ENCODE assay signal across 6 cellular contexts in genomic region chr19:48874309-48875135, GRCh38. TPM values are rescaled to one million over a fixed set of nuclear protein-coding genes. Genes with fewer than 3 reads are reported as not detected.
DNase-seq lines count a peak whose midpoint lies in the region; ATAC-seq and TF ChIP-seq lines count a peak whose summit lies in the region.

No MANE protein-coding gene starts in this region.

- TF ChIP-seq CTCF in CD8-positive, alpha-beta T cell (IDR thresholded peaks at IDR 0.05): no peak
- TF ChIP-seq CTCF in MM.1S (IDR thresholded peaks at IDR 0.05; ENCODE audit: low read length): no peak
- no peak for TF ChIP-seq CTCF in coronary artery (IDR thresholded peaks at IDR 0.05)

- no peaks in the 10 kb centered on the region for H3K9me3 Mint-ChIP-seq in CD8-positive, alpha-beta T cell

- DNase-seq in CD8-positive, alpha-beta T cell: peak in 2 of 7 experiments; percentile 13 to 53
- DNase-seq in MM.1S (peak; percentile 36), coronary artery (ENCODE audit: low spot score) (no peak), trophoblast cell (peak; percentile 60 to 62), cerebellum (ENCODE audit: low spot score) (no peak), NCI-H774 (lab: John Stamatoyannopoulos, UW) (no peak)

- no peaks in the 10 kb centered on the region for H3K27me3 ChIP-seq in CD8-positive, alpha-beta T cell (ENCODE audit: insufficient read depth, low read length)
- H3K27me3 ChIP-seq in MM.1S (replicated peaks; ENCODE audit: insufficient read depth, low read length): no peaks in the 10 kb centered on the region
- H3K27me3 ChIP-seq in trophoblast cell (ENCODE audit: insufficient read depth, low read length): no peaks in the 10 kb centered on the region

- H2AK5ac ChIP-seq in trophoblast cell (ENCODE audit: low read length): no peak overlapping the region

- H3K4me1 ChIP-seq in CD8-positive, alpha-beta T cell (ENCODE audit: insufficient read depth, low read length): peaks cover 32% of the 10 kb centered on the region
- peaks cover 18% of the 10 kb centered on the region; the same call in 1 of the 2 replicates for H3K4me1 ChIP-seq in MM.1S (ENCODE audit: low read length)
- H3K4me1 ChIP-seq in trophoblast cell (ENCODE audit: control insufficient read depth in 1 of 2, insufficient read depth in 2 of 2, low read length in 2 of 2): peaks cover 23 to 26% of the 10 kb centered on the region in 2 experiments

- H3K9ac ChIP-seq in MM.1S (ENCODE audit: low read length) (peak overlapping the region; percentile 99), trophoblast cell (ENCODE audit: low read length) (peak overlapping the region; percentile 6)

- H3K4me1 Mint-ChIP-seq in CD8-positive, alpha-beta T cell (ENCODE audit: low read depth): peaks cover 36% of the 10 kb centered on the region

- no peak overlapping the region for H3K23ac ChIP-seq in trophoblast cell (ENCODE audit: low read length)

- intact Hi-C loops in CD8-positive, alpha-beta T cell (cut with DNase I, micrococcal nuclease): loop anchor here (5.0 to 10.0 kb wide), 3 partner anchors 552 to 1638 kb away; partner anchors contain the start of genes ASPDH (in 1 of the 2), FUZ (in 1 of the 2), JOSD2 (in 1 of the 2) and MED25 (in 1 of the 2)

- no peak overlapping the region for H3K14ac ChIP-seq in trophoblast cell (ENCODE audit: low read length)

- H3K4me3 ChIP-seq in CD8-positive, alpha-beta T cell (ENCODE audit: low read depth, low read length): no peak overlapping the region
- peak overlapping the region; percentile 94 for H3K4me3 ChIP-seq in MM.1S (ENCODE audit: low read length)
- peak overlapping the region; percentile 92 for H3K4me3 ChIP-seq in coronary artery
- no peak overlapping the region for H3K4me3 ChIP-seq in trophoblast cell (ENCODE audit: low read depth, low read length)

- H3K4me3 Mint-ChIP-seq in CD8-positive, alpha-beta T cell: peak overlapping the region; percentile 74

- peak overlapping the region; percentile 99 for H3K4ac ChIP-seq in trophoblast cell (ENCODE audit: low read depth, low read length)

- H3K27ac ChIP-seq in CD8-positive, alpha-beta T cell (ENCODE audit: low read depth, low read length): peak overlapping the region; percentile 75
- H3K27ac ChIP-seq in MM.1S (ENCODE audit: low read length): peak overlapping the region; percentile 96
- peak overlapping the region; percentile 99 for H3K27ac ChIP-seq in coronary artery
- H3K27ac ChIP-seq in trophoblast cell (ENCODE audit: low read depth, low read length): no peak overlapping the region

- H2BK12ac ChIP-seq in trophoblast cell (ENCODE audit: low read length): no peak overlapping the region

- peak overlapping the region; percentile 100 for H3K27ac Mint-ChIP-seq in CD8-positive, alpha-beta T cell

- peak overlapping the region; percentile 9 for H4K8ac ChIP-seq in trophoblast cell (ENCODE audit: low read depth, low read length)

- POLR2A ChIA-PET in CD8-positive, alpha-beta T cell (lab: Charles Lee): no interaction called here

- H2BK120ac ChIP-seq in trophoblast cell (ENCODE audit: insufficient read depth, low read length, poor library complexity): no peak overlapping the region

- no CpG with 5 or more reads among the region's 17 CpGs for WGBS in trophoblast cell (ENCODE audit: extremely low coverage, insufficient coverage, insufficient read length)

- no peak for ATAC-seq in CD8-positive, alpha-beta T cell

- H4K20me1 ChIP-seq in MM.1S (ENCODE audit: insufficient read depth, low read length): no peaks in the 10 kb centered on the region

- no peak overlapping the region for H2AFZ ChIP-seq in MM.1S (ENCODE audit: low read length)
- H2AFZ ChIP-seq in trophoblast cell (ENCODE audit: insufficient read depth, low read length, poor library complexity): no peak overlapping the region

- H3F3A ChIP-seq in MM.1S (ENCODE audit: insufficient read depth, low read length): peaks cover 38% of the 10 kb centered on the region

- peak overlapping the region; percentile 92 for H3K4me2 ChIP-seq in MM.1S (ENCODE audit: low read depth, low read length)
- H3K4me2 ChIP-seq in trophoblast cell (ENCODE audit: low read length): peak overlapping the region; percentile 81

- peaks cover 43% of the 10 kb centered on the region for H3K36me3 Mint-ChIP-seq in CD8-positive, alpha-beta T cell

- H3K36me3 ChIP-seq in CD8-positive, alpha-beta T cell (ENCODE audit: insufficient read depth, low read length): peaks cover 7% of the 10 kb centered on the region
- H3K36me3 ChIP-seq in MM.1S (replicated peaks; ENCODE audit: insufficient read depth, low read length): no peaks in the 10 kb centered on the region
- peaks cover 40 to 42% of the 10 kb centered on the region in 2 experiments for H3K36me3 ChIP-seq in trophoblast cell (ENCODE audit: control insufficient read depth in 1 of 2, insufficient read depth in 2 of 2, low read length in 2 of 2)

- no peaks in the 10 kb centered on the region for H3K27me3 Mint-ChIP-seq in CD8-positive, alpha-beta T cell (ENCODE audit: low read depth)

- H3K79me2 ChIP-seq in MM.1S (ENCODE audit: low read length): peaks cover 31% of the 10 kb centered on the region
- H3K79me2 ChIP-seq in trophoblast cell (ENCODE audit: control insufficient read depth, insufficient read depth, low read length, poor library complexity): peaks cover 22% of the 10 kb centered on the region

- H3K9me2 ChIP-seq in MM.1S (replicated peaks; ENCODE audit: insufficient read depth, low read length): no peaks in the 10 kb centered on the region

- H3K18ac ChIP-seq in trophoblast cell (ENCODE audit: low read length): peak overlapping the region; percentile 7

- CTCF ChIA-PET in CD8-positive, alpha-beta T cell (lab: Charles Lee): interaction anchor here (1.2 to 2.1 kb wide), 4 partner anchors 33 to 96 kb away, joined by 4 to 9 read pairs (median 4); partner anchors contain the start of gene BAX

- H3K9me3 ChIP-seq in CD8-positive, alpha-beta T cell (ENCODE audit: low read length): no peaks in the 10 kb centered on the region
- no peaks in the 10 kb centered on the region for H3K9me3 ChIP-seq in MM.1S (replicated peaks; ENCODE audit: insufficient read depth, low read length)
- peaks cover 2% of the 10 kb centered on the region for H3K9me3 ChIP-seq in trophoblast cell (ENCODE audit: insufficient read depth, low read depth, low read length)

- H4K91ac ChIP-seq in trophoblast cell (ENCODE audit: low read depth, low read length): no peak overlapping the region

- H3K79me1 ChIP-seq in trophoblast cell (ENCODE audit: low read length): peaks cover 16% of the 10 kb centered on the region

- peak overlapping the region; percentile 32 for H2BK5ac ChIP-seq in trophoblast cell (ENCODE audit: low read depth, low read length, poor library complexity)

- no peak overlapping the region for H4K12ac ChIP-seq in trophoblast cell (ENCODE audit: low read depth, low read length)

RNA-seq across cellular contexts. Expression of gene PPP1R15A, which starts 2.3 kb away (rescaled TPM):
- 100 to 1,000 TPM; 398 to 399 TPM for total RNA-seq in CD8-positive, alpha-beta T cell
- polyA plus RNA-seq in trophoblast cell (2013): 46.6 and 49.6 TPM in 2 replicates
- total RNA-seq in cerebellum: 13.9 TPM

RNA-seq across cellular contexts. Expression of gene PLEKHA4, which starts 6.1 kb away (rescaled TPM):
- 1 to 10 TPM; 1.8 to 3.2 TPM for total RNA-seq in CD8-positive, alpha-beta T cell
- polyA plus RNA-seq in trophoblast cell (2013): 2.9 and 3.3 TPM in 2 replicates
- total RNA-seq in cerebellum: 1.5 TPM

RNA-seq across cellular contexts. Expression of gene TULP2, which starts 24.0 kb away (rescaled TPM):
- not detected for total RNA-seq in CD8-positive, alpha-beta T cell
- polyA plus RNA-seq in trophoblast cell (2013): 0.07 and 0.11 TPM in 2 replicates
- total RNA-seq in cerebellum: 0.27 TPM

RNA-seq across cellular contexts. Expression of gene NUCB1, which starts 25.6 kb away (rescaled TPM):
- total RNA-seq in CD8-positive, alpha-beta T cell: 10 to 100 TPM; 55.4 to 66.7 TPM
- 114 and 115 TPM in 2 replicates for polyA plus RNA-seq in trophoblast cell (2013)
- 51.2 TPM for total RNA-seq in cerebellum

RNA-seq across cellular contexts. Expression of gene HSD17B14, which starts 38.2 kb away (rescaled TPM):
- 1 to 10 TPM in 1 of 2 experiments, under 1 TPM in 1; 0.98 to 1.1 TPM for total RNA-seq in CD8-positive, alpha-beta T cell
- polyA plus RNA-seq in trophoblast cell (2013): 22.2 and 25.7 TPM in 2 replicates
- total RNA-seq in cerebellum: 3.3 TPM

Comparison
In these comparisons a context has a peak if more than half of its experiments do, and no peak if none do; other contexts are left out.
1. DNase-seq: peak in MM.1S (single experiment) and trophoblast cell (2 of 2); none in coronary artery (single experiment), cerebellum (single experiment) and NCI-H774 (single experiment).
2. H3K4me3 ChIP-seq: peak in MM.1S (single experiment) and coronary artery (single experiment); none in CD8-positive, alpha-beta T cell (single experiment) and trophoblast cell (single experiment).
3. RNA of gene PPP1R15A, which starts 2.3 kb away (total RNA-seq): 398 to 399 TPM in CD8-positive, alpha-beta T cell; 13.9 TPM in cerebellum (single experiment); every median in the first group is over 10 times any median in the second.